8 cellular contexts compared by ENCODE assay signal in genomic region chr15:89874926-89875564, GRCh38. TPM values are rescaled to one million over a fixed set of nuclear protein-coding genes. Genes with fewer than 3 reads are reported as not detected.
DNase-seq lines count a peak whose midpoint lies in the region; ATAC-seq and TF ChIP-seq lines count a peak whose summit lies in the region.

No MANE protein-coding gene starts in this region.

- no peaks in the 10 kb centered on the region for H3K27me3 ChIP-seq in A673 (replicated peaks; ENCODE audit: insufficient read depth, low read depth, low read length, poor library complexity)

- peaks cover 4% of the 10 kb centered on the region for H3K36me3 ChIP-seq in A673 (ENCODE audit: insufficient read depth, low read length, poor library complexity, severe bottlenecking)

- peak; percentile 80 for DNase-seq in A673 (ENCODE audit: low spot score)
- peak; percentile 55 for DNase-seq in NCI-H774 (lab: John Stamatoyannopoulos, UW)
- peak; percentile 87 to 91 for DNase-seq in activated CD4-positive, alpha-beta T cell treated with anti-CD3 and anti-CD28 coated beads, Interleukin-2, amount 50 U/mL, for 48 hours
- DNase-seq in dermis blood vessel endothelial cell, result peak; percentile 84
- peak; percentile 73 to 82 for DNase-seq in lung microvascular endothelial cell (ENCODE audit: low read depth in 2 of 2)
- DNase-seq in stimulated activated CD8-positive, alpha-beta memory T cell treated with anti-CD3 and anti-CD28 coated beads, Interleukin-15, amount 100 ng/mL, for 24 hours (ENCODE audit: low read depth), result peak; percentile 67

- CTCF ChIA-PET in A673 (lab: Charles Lee), result interaction anchor here (0.6 to 2.4 kb wide), 15 partner anchors 9 to 264 kb away, joined by 3 to 61 read pairs (median 4); partner anchors contain the start of gene AP3S2

- peak; percentile 98 for TF ChIP-seq CTCF in A673 (conservative IDR thresholded peaks at IDR 0.05; ENCODE audit: low read depth, low read length)

- no peaks in the 10 kb centered on the region for H3K9me3 ChIP-seq in A673 (ENCODE audit: low read depth, low read length, poor library complexity, severe bottlenecking)

- H3K4me1 ChIP-seq in A673 (ENCODE audit: insufficient read depth, low read length, poor library complexity, severe bottlenecking), result no peaks in the 10 kb centered on the region

- no peak overlapping the region for H3K27ac ChIP-seq in A673 (ENCODE audit: low read depth, low read length, poor library complexity, severe bottlenecking)

- intact Hi-C loops in A673 (cut with micrococcal nuclease; ENCODE audit: unreplicated experiment), result loop anchor here (1.0 to 5.0 kb wide), 2 partner anchors 115 to 133 kb away; no protein-coding TSS in a partner anchor

- POLR2A ChIA-PET in A673 (lab: Charles Lee; ENCODE audit: low non-redundant PET), result no interaction called here

- H3K4me3 ChIP-seq in A673 (ENCODE audit: low read depth, low read length, poor library complexity, severe bottlenecking), result no peak overlapping the region

- peak; percentile 70 for ATAC-seq in GM18517 (IDR thresholded peaks at IDR 0.05; ENCODE audit: unreplicated experiment)
- peak; percentile 94 for ATAC-seq in HG03354 (IDR thresholded peaks at IDR 0.05; ENCODE audit: poor library complexity, severe bottlenecking, unreplicated experiment)

- no TSS peak for BruUV-seq in A673 (replicated peaks; lab: Mats Ljungman, UMichigan)

RNA-seq across cellular contexts. Expression of gene AP3S2, which starts 18.7 kb away (rescaled TPM):
- total RNA-seq in A673 (2021) (32.0 and 35.2 TPM in 2 replicates), dermis blood vessel endothelial cell (30.1 and 40.2 TPM in 2 replicates), lung microvascular endothelial cell (21.6 and 30.0 TPM in 2 replicates)

RNA-seq across cellular contexts. Expression of gene ARPIN, which starts 37.7 kb away (rescaled TPM):
- total RNA-seq in A673 (2021), result 5.6 and 5.9 TPM in 2 replicates
- total RNA-seq in dermis blood vessel endothelial cell, result 14.8 and 15.7 TPM in 2 replicates
- 8.5 and 11.1 TPM in 2 replicates for total RNA-seq in lung microvascular endothelial cell
